1 cellular context compared by ENCODE assay signal in genomic region chr20:8082025-8082424, GRCh38.
TF ChIP-seq lines count a peak whose summit lies in the region.

No MANE protein-coding gene starts in this region.

TF ChIP-seq in GM23338, 12 proteins besides CTCF, POLR2A, EP300 and RAD21 (continued from another document):
- TF ChIP-seq ZNF462 (CRISPR knock-in tag; IDR thresholded peaks at IDR 0.05): no peak
